8 cellular contexts compared by ENCODE assay signal in genomic region chr17:76537578-76538280, GRCh38. TPM values are rescaled to one million over a fixed set of nuclear protein-coding genes. Genes with fewer than 3 reads are reported as not detected.
DNase-seq lines count a peak whose midpoint lies in the region; ATAC-seq and TF ChIP-seq lines count a peak whose summit lies in the region.

CYGB (minus strand) TSS chr17:76537709; CDS start chr17:76537542, 167 bp downstream.

- H3K4me3 Mint-ChIP-seq in activated T-cell treated with anti-CD3 and anti-CD28 coated beads, Interleukin-2, amount 50 U/mL, for 4 hours, result no peak within 1 kb of the TSS
- no peak within 1 kb of the TSS for H3K4me3 Mint-ChIP-seq in activated T-cell treated with anti-CD3 and anti-CD28 coated beads, Interleukin-2, amount 50 U/mL, for 24 hours

- H3K9me3 ChIP-seq in esophagus (ENCODE audit: control insufficient read depth in 2 of 2, insufficient read depth in 1 of 2, low read depth in 1 of 2, low read length in 1 of 2) (no peaks in the 10 kb centered on the region), muscle layer of duodenum (ENCODE audit: control insufficient read depth in 1 of 2, low read length in 2 of 2) (no peaks in the 10 kb centered on the region), uterus (no peaks in the 10 kb centered on the region)

- no peak within 1 kb of the TSS for H3K27ac Mint-ChIP-seq in activated T-cell treated with anti-CD3 and anti-CD28 coated beads, Interleukin-2, amount 50 U/mL, for 24 hours

- peak within 1 kb of the TSS; percentile 39 to 40 for H3K4me3 ChIP-seq in esophagus (ENCODE audit: low read depth in 1 of 2, low read length in 2 of 2)
- peak within 1 kb of the TSS; percentile 7 to 60 for H3K4me3 ChIP-seq in muscle layer of duodenum (ENCODE audit: low read depth in 1 of 2, low read length in 2 of 2)
- H3K4me3 ChIP-seq in uterus, result peak within 1 kb of the TSS; percentile 24 to 40

- H3K4me1 Mint-ChIP-seq in activated T-cell treated with anti-CD3 and anti-CD28 coated beads, Interleukin-2, amount 50 U/mL, for 4 hours (ENCODE audit: low read depth), result peaks cover 4% of the 10 kb centered on the region
- peaks cover 3% of the 10 kb centered on the region for H3K4me1 Mint-ChIP-seq in activated T-cell treated with anti-CD3 and anti-CD28 coated beads, Interleukin-2, amount 50 U/mL, for 24 hours (ENCODE audit: low read depth)

- ATAC-seq in activated T-cell treated with anti-CD3 and anti-CD28 coated beads, Interleukin-2, amount 50 U/mL, for 4 hours, result peak; percentile 54 to 64

- TF ChIP-seq POLR2A in uterus (IDR thresholded peaks at IDR 0.05), result peak in 1 of 2 donors; percentile 49

- H3K36me3 Mint-ChIP-seq in activated T-cell treated with anti-CD3 and anti-CD28 coated beads, Interleukin-2, amount 50 U/mL, for 4 hours (ENCODE audit: insufficient read depth), result no peaks in the 10 kb centered on the region
- H3K36me3 Mint-ChIP-seq in activated T-cell treated with anti-CD3 and anti-CD28 coated beads, Interleukin-2, amount 50 U/mL, for 24 hours (ENCODE audit: low read depth), result no peaks in the 10 kb centered on the region

- H3K9me3 Mint-ChIP-seq in activated T-cell treated with anti-CD3 and anti-CD28 coated beads, Interleukin-2, amount 50 U/mL, for 4 hours, result no peaks in the 10 kb centered on the region
- no peaks in the 10 kb centered on the region for H3K9me3 Mint-ChIP-seq in activated T-cell treated with anti-CD3 and anti-CD28 coated beads, Interleukin-2, amount 50 U/mL, for 24 hours

- intact Hi-C loops in uterus (cut with DNase I; ENCODE audit: low total_unique reads), result no loop called here

- H3K36me3 ChIP-seq in esophagus (ENCODE audit: control insufficient read depth in 2 of 2, insufficient read depth in 2 of 2, low read length in 1 of 2) (peaks cover 0 to 2% of the 10 kb centered on the region in 2 donors), muscle layer of duodenum (ENCODE audit: control insufficient read depth in 1 of 2, insufficient read depth in 2 of 2, low read length in 2 of 2) (no peaks in the 10 kb centered on the region), uterus (no peaks in the 10 kb centered on the region)

- H3K27me3 ChIP-seq in esophagus (ENCODE audit: control insufficient read depth in 1 of 2, insufficient read depth in 2 of 2, low read length in 2 of 2) (no peaks in the 10 kb centered on the region), muscle layer of duodenum (ENCODE audit: low read depth, low read length) (peaks cover 9% of the 10 kb centered on the region), uterus (peaks cover 0 to 8% of the 10 kb centered on the region in 2 donors)

- no peak for TF ChIP-seq CTCF in uterus (IDR thresholded peaks at IDR 0.05)

- H3K27me3 Mint-ChIP-seq in activated T-cell treated with anti-CD3 and anti-CD28 coated beads, Interleukin-2, amount 50 U/mL, for 4 hours (ENCODE audit: low read depth), result peaks cover 44% of the 10 kb centered on the region
- peaks cover 56% of the 10 kb centered on the region for H3K27me3 Mint-ChIP-seq in activated T-cell treated with anti-CD3 and anti-CD28 coated beads, Interleukin-2, amount 50 U/mL, for 24 hours

- H3K4me1 ChIP-seq in esophagus (ENCODE audit: control insufficient read depth in 2 of 2, insufficient read depth in 2 of 2, low read length in 1 of 2) (peaks cover 4 to 11% of the 10 kb centered on the region in 2 donors), muscle layer of duodenum (ENCODE audit: control insufficient read depth in 1 of 2, insufficient read depth in 2 of 2, low read length in 2 of 2) (peaks cover 0 to 34% of the 10 kb centered on the region in 2 donors), uterus (peaks cover 0 to 9% of the 10 kb centered on the region in 2 donors)

- H3K27ac ChIP-seq in esophagus (ENCODE audit: low read depth in 2 of 2, low read length in 1 of 2), result peak within 1 kb of the TSS; percentile 34 to 50
- H3K27ac ChIP-seq in muscle layer of duodenum (ENCODE audit: low read length), result no peak within 1 kb of the TSS
- peak within 1 kb of the TSS; percentile 74 to 83 for H3K27ac ChIP-seq in uterus

- no peak for DNase-seq in activated T-cell treated with anti-CD3 and anti-CD28 coated beads, Interleukin-2, amount 50 U/mL, for 4 hours
- no peak for DNase-seq in activated T-cell treated with anti-CD3 and anti-CD28 coated beads, Interleukin-2, amount 50 U/mL, for 24 hours
- DNase-seq in uterus (peak in 1 of 2 donors; percentile 53), NCI-H1105 (lab: John Stamatoyannopoulos, UW) (no peak), globus pallidus (ENCODE audit: low spot score) (no peak)
- no peak for DNase-seq in activated CD4-positive, alpha-beta T cell treated with anti-CD3 and anti-CD28 coated beads, Interleukin-2, amount 50 U/mL, for 4 hours

- 1% methylated on average over 65 to 95 of the region's 95 CpGs for WGBS in esophagus, 2 donors

RNA-seq across cellular contexts. Expression of gene CYGB, which starts in this region (rescaled TPM):
- not detected for total RNA-seq in activated T-cell treated with anti-CD3 and anti-CD28 coated beads, Interleukin-2, amount 50 U/mL, for 4 hours
- 1 to 10 TPM; 3.1 to 3.7 TPM for polyA plus RNA-seq in esophagus
- total RNA-seq in uterus, result 10 to 100 TPM in 2 of 4 donors, 1 to 10 TPM in 2; 7.8 to 33.2 (median 19.8) TPM

Comparison
In these comparisons a context has a peak if more than half of its experiments do, and no peak if none do; other contexts are left out.
1. RNA of gene CYGB (total RNA-seq): 7.8 to 33.2 TPM in uterus; not detected in activated T-cell treated with anti-CD3 and anti-CD28 coated beads, Interleukin-2, amount 50 U/mL, for 4 hours; every median in the first group is over 4 times any median in the second.
2. Peak in ATAC-seq in activated T-cell treated with anti-CD3 and anti-CD28 coated beads, Interleukin-2, amount 50 U/mL, for 4 hours; RNA of the gene not detected or under 1 TPM.
3. Peak in every context shown above with its lines, with median percentiles within 50 percentile points of each other: H3K4me3 ChIP-seq.